2 cellular contexts compared by ENCODE assay signal in the genomic region with DNA sequence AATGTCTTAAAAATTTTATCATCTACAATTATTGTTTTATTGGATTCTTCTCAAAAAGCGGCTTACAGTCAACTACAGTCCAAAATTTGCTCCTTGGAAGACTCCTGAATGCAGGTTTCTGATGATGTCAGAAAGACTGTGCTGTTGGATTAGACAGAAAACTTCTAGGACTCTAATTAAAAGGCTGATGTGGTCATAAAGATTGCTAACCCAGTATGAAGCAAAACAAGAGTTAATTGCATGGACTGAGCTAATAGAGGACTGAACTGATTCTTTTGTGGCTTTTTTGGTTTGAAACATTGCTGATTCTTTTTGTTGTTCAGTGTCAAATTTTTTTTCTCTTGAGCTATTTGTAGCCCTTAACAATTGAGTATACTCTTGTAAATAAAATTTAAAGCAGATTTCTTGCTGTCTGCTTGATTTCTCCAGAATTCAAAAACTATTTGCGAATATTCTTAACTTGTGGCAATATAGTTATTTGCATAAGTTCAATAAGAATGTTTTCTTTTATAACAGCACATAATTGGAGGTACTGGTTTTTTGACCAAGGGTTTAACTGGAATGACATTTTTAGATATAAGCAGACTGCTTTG.
TF ChIP-seq lines count a peak whose summit lies in the region.

No MANE protein-coding gene starts in this region.

TF ChIP-seq in HEK293, 187 proteins besides CTCF, POLR2A, EP300 and RAD21:
- TF ChIP-seq, protein P1, sequence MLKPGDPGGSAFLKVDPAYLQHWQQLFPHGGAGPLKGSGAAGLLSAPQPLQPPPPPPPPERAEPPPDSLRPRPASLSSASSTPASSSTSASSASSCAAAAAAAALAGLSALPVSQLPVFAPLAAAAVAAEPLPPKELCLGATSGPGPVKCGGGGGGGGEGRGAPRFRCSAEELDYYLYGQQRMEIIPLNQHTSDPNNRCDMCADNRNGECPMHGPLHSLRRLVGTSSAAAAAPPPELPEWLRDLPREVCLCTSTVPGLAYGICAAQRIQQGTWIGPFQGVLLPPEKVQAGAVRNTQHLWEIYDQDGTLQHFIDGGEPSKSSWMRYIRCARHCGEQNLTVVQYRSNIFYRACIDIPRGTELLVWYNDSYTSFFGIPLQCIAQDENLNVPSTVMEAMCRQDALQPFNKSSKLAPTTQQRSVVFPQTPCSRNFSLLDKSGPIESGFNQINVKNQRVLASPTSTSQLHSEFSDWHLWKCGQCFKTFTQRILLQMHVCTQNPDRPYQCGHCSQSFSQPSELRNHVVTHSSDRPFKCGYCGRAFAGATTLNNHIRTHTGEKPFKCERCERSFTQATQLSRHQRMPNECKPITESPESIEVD (tag by site-specific recombination; IDR thresholded peaks at IDR 0.05): peak; percentile 52
- TF ChIP-seq ZNF174 (tag by site-specific recombination; IDR thresholded peaks at IDR 0.05): no peak
- TF ChIP-seq SETDB1 (IDR thresholded peaks at IDR 0.05; ENCODE audit: insufficient read length, low read length): peak; percentile 87

TF ChIP-seq in GM12878, 131 proteins besides CTCF, POLR2A, EP300 and RAD21 (continued from another document):
- TF ChIP-seq, protein P2, sequence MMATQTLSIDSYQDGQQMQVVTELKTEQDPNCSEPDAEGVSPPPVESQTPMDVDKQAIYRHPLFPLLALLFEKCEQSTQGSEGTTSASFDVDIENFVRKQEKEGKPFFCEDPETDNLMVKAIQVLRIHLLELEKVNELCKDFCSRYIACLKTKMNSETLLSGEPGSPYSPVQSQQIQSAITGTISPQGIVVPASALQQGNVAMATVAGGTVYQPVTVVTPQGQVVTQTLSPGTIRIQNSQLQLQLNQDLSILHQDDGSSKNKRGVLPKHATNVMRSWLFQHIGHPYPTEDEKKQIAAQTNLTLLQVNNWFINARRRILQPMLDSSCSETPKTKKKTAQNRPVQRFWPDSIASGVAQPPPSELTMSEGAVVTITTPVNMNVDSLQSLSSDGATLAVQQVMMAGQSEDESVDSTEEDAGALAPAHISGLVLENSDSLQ (IDR thresholded peaks at IDR 0.05): no peak
